In genomic region chr15:85878866-85879265, GRCh38 we compare ENCODE assay signal across 26 cellular contexts.
DNase-seq lines count a peak whose midpoint lies in the region; ATAC-seq and TF ChIP-seq lines count a peak whose summit lies in the region.
"Had no signal": no experiment of that assay in that cellular context is flagged by ENCODE, and none has a peak within 500 bp of the region (broad histone marks: within the 10 kb centered on the region; RNA-seq: fewer than 3 reads in every experiment).

No MANE protein-coding gene starts in this region.

- in situ Hi-C loops in mammary epithelial cell (cut with MboI; ENCODE audit: low sequenced_read_pairs in 2 of 2) = no loop called here

- dilution Hi-C loops in mammary epithelial cell (cut with HindIII; ENCODE audit: low sequenced_read_pairs) = no loop called here

- no peak overlapping the region for H2AFZ ChIP-seq in mammary epithelial cell (ENCODE audit: low read depth, low read length)
- H2AFZ ChIP-seq: GM23338, parathyroid adenoma had no signal

- H3K79me2 ChIP-seq in mammary epithelial cell (ENCODE audit: insufficient read depth, low read length) = no peaks in the 10 kb centered on the region
- H3K79me2 ChIP-seq: parathyroid adenoma had no signal

- no peak overlapping the region for H3K4me2 ChIP-seq in mammary epithelial cell (ENCODE audit: insufficient read depth, low read depth, low read length)
- H3K4me2 ChIP-seq: GM23338 had no signal

- BruUV-seq in mammary epithelial cell (replicated peaks; lab: Mats Ljungman, UMichigan) (no TSS peak), MCF 10A (replicated peaks; lab: Mats Ljungman, UMichigan) (no TSS peak)

- WGBS in mammary epithelial cell (ENCODE audit: low coverage, missing lambda C conversion rate) = 0% methylated on average over 2 of the region's 3 CpGs

- no peak overlapping the region for H3K27ac ChIP-seq in mammary epithelial cell (ENCODE audit: insufficient read depth, low read depth, low read length)
- H3K27ac ChIP-seq: epithelial cell of prostate, parathyroid adenoma, right lobe of liver had no signal

- intact Hi-C loops in mammary epithelial cell (cut with micrococcal nuclease) (no loop called here), MCF 10A (cut with micrococcal nuclease) (no loop called here)
- intact Hi-C loops in activated CD4-positive, alpha-beta memory T cell treated with anti-CD3 and anti-CD28 coated beads for 36 hours (cut with micrococcal nuclease) = no loop called here

- H3K4me3 ChIP-seq in mammary epithelial cell (replicated peaks in 1 of 3; ENCODE audit: insufficient read depth in 1 of 3, low read depth in 2 of 3, low read length in 3 of 3) = no peak overlapping the region
- H3K4me3 ChIP-seq: GM23338, K562, mucosa of descending colon, right lobe of liver had no signal

- H3K27me3 Mint-ChIP-seq in MCF 10A (ENCODE audit: insufficient read depth, unreplicated experiment) (peaks cover 31% of the 10 kb centered on the region), T-helper 17 cell (peaks cover 62% of the 10 kb centered on the region)
- H3K27me3 Mint-ChIP-seq in stimulated activated naive B cell treated with anti-CD40 and anti-IgM and Interleukin-4, amounts not matched to agents 10 μg/mL and 1 μg/mL and 100 μg/mL, for 72 hours = peaks cover 42 to 43% of the 10 kb centered on the region in 2 donors
- peaks cover 29% of the 10 kb centered on the region for H3K27me3 Mint-ChIP-seq in activated CD4-positive, alpha-beta memory T cell treated with anti-CD3 and anti-CD28 coated beads for 36 hours

- no peaks in the 10 kb centered on the region for H3K4me1 Mint-ChIP-seq in MCF 10A (ENCODE audit: insufficient read depth, unreplicated experiment)
- H3K4me1 Mint-ChIP-seq in T-helper 17 cell = peaks cover 3% of the 10 kb centered on the region
- H3K4me1 Mint-ChIP-seq in stimulated activated naive B cell treated with anti-CD40 and anti-IgM and Interleukin-4, amounts not matched to agents 10 μg/mL and 1 μg/mL and 100 μg/mL, for 72 hours = peaks cover 0 to 9% of the 10 kb centered on the region in 2 donors
- no peaks in the 10 kb centered on the region for H3K4me1 Mint-ChIP-seq in activated CD4-positive, alpha-beta memory T cell treated with anti-CD3 and anti-CD28 coated beads for 36 hours (ENCODE audit: low read depth)
- H3K4me1 Mint-ChIP-seq: activated B cell treated with CpG ODN at 0.5 μM for 24 hours; activated naive CD4-positive, alpha-beta T cell treated with anti-CD3 and anti-CD28 coated beads, Interleukin-2, amount 50 U/mL, for 24 hours; activated T-helper 17 cell treated with anti-CD3 and anti-CD28 coated beads, Interleukin-2, amount 50 U/mL, for 72 hours had no signal

- peak; percentile 12 for DNase-seq in mammary epithelial cell
- no peak for DNase-seq in MCF 10A (ENCODE audit: unreplicated experiment)
- no peak for DNase-seq in T-helper 17 cell
- peak; percentile 32 for DNase-seq in kidney tubule cell (ENCODE audit: low spot score)
- DNase-seq in stimulated activated naive B cell treated with anti-CD40 and anti-IgM and Interleukin-4, amounts not matched to agents 10 μg/mL and 1 μg/mL and 100 μg/mL, for 72 hours = no peak
- no peak for DNase-seq in activated CD4-positive, alpha-beta memory T cell treated with anti-CD3 and anti-CD28 coated beads for 36 hours
- no peak for DNase-seq in effector CD8-positive, alpha-beta T cell (lab: John Stamatoyannopoulos, UW)
- no peak for DNase-seq in NCI-H748 treated with DMSO at 0.1 percent for 48 hours (lab: John Stamatoyannopoulos, UW)
- DNase-seq: activated B cell treated with CpG ODN at 0.5 μM for 24 hours; activated CD4-positive, alpha-beta T cell treated with anti-CD3 and anti-CD28 coated beads, Interleukin-2, amount 50 U/mL, for 4 hours; activated CD8-positive, alpha-beta memory T cell treated with anti-CD3 and anti-CD28 coated beads, Interleukin-2, amount 50 U/mL, for 48 hours; BE2C; caudate nucleus; foreskin fibroblast; hippocampal formation; mucosa of descending colon; NCI-H146; NCI-H526; right lobe of liver had no signal

- no peak for ATAC-seq in T-helper 17 cell
- no peak for ATAC-seq in stimulated activated naive B cell treated with anti-CD40 and anti-IgM and Interleukin-4, amounts not matched to agents 10 μg/mL and 1 μg/mL and 100 μg/mL, for 72 hours (replicated peaks)
- ATAC-seq: activated T-helper 17 cell treated with anti-CD3 and anti-CD28 coated beads, Interleukin-2, amount 50 U/mL, for 72 hours; GM23338; K562 had no signal

- no peaks in the 10 kb centered on the region for H3K36me3 ChIP-seq in mammary epithelial cell (ENCODE audit: insufficient read depth, low read length)
- H3K36me3 ChIP-seq: BE2C, right lobe of liver had no signal

- TF ChIP-seq CTCF in mammary epithelial cell (conservative IDR thresholded peaks at IDR 0.05 in 1 of 2, IDR thresholded peaks at IDR 0.05 in 1 of 2; ENCODE audit: extremely low read depth in 1 of 2, insufficient read depth in 1 of 2, low read depth in 1 of 2, low read length in 2 of 2) (no peak), MCF 10A (IDR thresholded peaks at IDR 0.05; ENCODE audit: unreplicated experiment) (no peak)

- no peaks in the 10 kb centered on the region for H3K9me3 ChIP-seq in mammary epithelial cell (replicated peaks; ENCODE audit: insufficient read depth, low read length)
- no peaks in the 10 kb centered on the region for H3K9me3 ChIP-seq in T-helper 17 cell (ENCODE audit: control insufficient read depth, low read length, poor library complexity, severe bottlenecking)
- H3K9me3 ChIP-seq: BE2C, mucosa of descending colon, right lobe of liver had no signal

- POLR2A ChIA-PET in MCF 10A (lab: Yijun Ruan, JAX) = interaction anchor here (1.2 kb wide), 1 partner anchor 122 kb away, joined by 3 read pairs; no protein-coding TSS in a partner anchor
- POLR2A ChIA-PET in activated CD4-positive, alpha-beta memory T cell treated with anti-CD3 and anti-CD28 coated beads for 36 hours (lab: Charles Lee) = no interaction called here

- no peak overlapping the region for H3K9ac ChIP-seq in mammary epithelial cell (ENCODE audit: insufficient read depth, low read length)
- H3K9ac ChIP-seq: parathyroid adenoma had no signal

- CTCF ChIA-PET in mammary epithelial cell (lab: Charles Lee; ENCODE audit: low non-redundant PET) (no interaction called here), MCF 10A (lab: Yijun Ruan, JAX) (interaction anchor here (0.5 to 0.8 kb wide), 3 partner anchors 14 to 340 kb away, joined by 3 to 4 read pairs (median 4); no protein-coding TSS in a partner anchor)
- CTCF ChIA-PET in activated CD4-positive, alpha-beta memory T cell treated with anti-CD3 and anti-CD28 coated beads for 36 hours (lab: Charles Lee) = interaction anchor here (1.0 kb wide), 1 partner anchor 20 kb away, joined by 3 read pairs; no protein-coding TSS in a partner anchor

- no peaks in the 10 kb centered on the region for H4K20me1 ChIP-seq in mammary epithelial cell (ENCODE audit: insufficient read depth, low read length)

- H3K4me3 Mint-ChIP-seq in MCF 10A (ENCODE audit: unreplicated experiment) (no peak overlapping the region), T-helper 17 cell (no peak overlapping the region)
- no peak overlapping the region for H3K4me3 Mint-ChIP-seq in stimulated activated naive B cell treated with anti-CD40 and anti-IgM and Interleukin-4, amounts not matched to agents 10 μg/mL and 1 μg/mL and 100 μg/mL, for 72 hours
- no peak overlapping the region for H3K4me3 Mint-ChIP-seq in activated CD4-positive, alpha-beta memory T cell treated with anti-CD3 and anti-CD28 coated beads for 36 hours
- H3K4me3 Mint-ChIP-seq: activated B cell treated with CpG ODN at 0.5 μM for 24 hours; activated naive CD4-positive, alpha-beta T cell treated with anti-CD3 and anti-CD28 coated beads, Interleukin-2, amount 50 U/mL, for 24 hours; activated T-helper 17 cell treated with anti-CD3 and anti-CD28 coated beads, Interleukin-2, amount 50 U/mL, for 72 hours; GM23338; type B pancreatic cell had no signal

- no peaks in the 10 kb centered on the region for H3K27me3 ChIP-seq in mammary epithelial cell (ENCODE audit: insufficient read depth, low read length)
- H3K27me3 ChIP-seq: right lobe of liver had no signal

- no peaks in the 10 kb centered on the region for H3K9me3 Mint-ChIP-seq in MCF 10A (ENCODE audit: unreplicated experiment)
- H3K9me3 Mint-ChIP-seq in stimulated activated naive B cell treated with anti-CD40 and anti-IgM and Interleukin-4, amounts not matched to agents 10 μg/mL and 1 μg/mL and 100 μg/mL, for 72 hours = no peaks in the 10 kb centered on the region
- peaks cover 2% of the 10 kb centered on the region for H3K9me3 Mint-ChIP-seq in activated CD4-positive, alpha-beta memory T cell treated with anti-CD3 and anti-CD28 coated beads for 36 hours
- H3K9me3 Mint-ChIP-seq: activated B cell treated with CpG ODN at 0.5 μM for 24 hours; activated naive CD4-positive, alpha-beta T cell treated with anti-CD3 and anti-CD28 coated beads, Interleukin-2, amount 50 U/mL, for 24 hours; activated T-helper 17 cell treated with anti-CD3 and anti-CD28 coated beads, Interleukin-2, amount 50 U/mL, for 72 hours; type B pancreatic cell had no signal

- H3K27ac Mint-ChIP-seq in MCF 10A (ENCODE audit: low read depth, unreplicated experiment) (no peak overlapping the region), T-helper 17 cell (peak overlapping the region; percentile 21)
- no peak overlapping the region for H3K27ac Mint-ChIP-seq in stimulated activated naive B cell treated with anti-CD40 and anti-IgM and Interleukin-4, amounts not matched to agents 10 μg/mL and 1 μg/mL and 100 μg/mL, for 72 hours
- no peak overlapping the region for H3K27ac Mint-ChIP-seq in activated CD4-positive, alpha-beta memory T cell treated with anti-CD3 and anti-CD28 coated beads for 36 hours
- H3K27ac Mint-ChIP-seq: activated B cell treated with CpG ODN at 0.5 μM for 24 hours; activated naive CD4-positive, alpha-beta T cell treated with anti-CD3 and anti-CD28 coated beads, Interleukin-2, amount 50 U/mL, for 24 hours; activated T-helper 17 cell treated with anti-CD3 and anti-CD28 coated beads, Interleukin-2, amount 50 U/mL, for 72 hours; GM23338; type B pancreatic cell had no signal

- H3K4me1 ChIP-seq in mammary epithelial cell (ENCODE audit: insufficient read depth, low read length) = no peaks in the 10 kb centered on the region
- H3K4me1 ChIP-seq: BE2C, parathyroid adenoma, right lobe of liver had no signal

- H3K36me3 Mint-ChIP-seq in MCF 10A (ENCODE audit: insufficient read depth, unreplicated experiment) (no peaks in the 10 kb centered on the region), T-helper 17 cell (ENCODE audit: low read depth) (no peaks in the 10 kb centered on the region)
- no peaks in the 10 kb centered on the region for H3K36me3 Mint-ChIP-seq in stimulated activated naive B cell treated with anti-CD40 and anti-IgM and Interleukin-4, amounts not matched to agents 10 μg/mL and 1 μg/mL and 100 μg/mL, for 72 hours
- H3K36me3 Mint-ChIP-seq in activated CD4-positive, alpha-beta memory T cell treated with anti-CD3 and anti-CD28 coated beads for 36 hours = no peaks in the 10 kb centered on the region
- H3K36me3 Mint-ChIP-seq: activated naive CD4-positive, alpha-beta T cell treated with anti-CD3 and anti-CD28 coated beads, Interleukin-2, amount 50 U/mL, for 24 hours; type B pancreatic cell had no signal

Comparison
In these comparisons a context has a peak if more than half of its experiments do, and no peak if none do; other contexts are left out.
1. DNase-seq: peak in mammary epithelial cell (single experiment) and kidney tubule cell (single experiment); none in MCF 10A (single experiment), T-helper 17 cell (0 of 3), stimulated activated naive B cell treated with anti-CD40 and anti-IgM and Interleukin-4, amounts not matched to agents 10 μg/mL and 1 μg/mL and 100 μg/mL, for 72 hours (single experiment), activated CD4-positive, alpha-beta memory T cell treated with anti-CD3 and anti-CD28 coated beads for 36 hours (single experiment), effector CD8-positive, alpha-beta T cell (single experiment) and NCI-H748 treated with DMSO at 0.1 percent for 48 hours (single experiment).